Comparison of ENCODE assay signal across 9 cellular contexts in the genomic region with DNA sequence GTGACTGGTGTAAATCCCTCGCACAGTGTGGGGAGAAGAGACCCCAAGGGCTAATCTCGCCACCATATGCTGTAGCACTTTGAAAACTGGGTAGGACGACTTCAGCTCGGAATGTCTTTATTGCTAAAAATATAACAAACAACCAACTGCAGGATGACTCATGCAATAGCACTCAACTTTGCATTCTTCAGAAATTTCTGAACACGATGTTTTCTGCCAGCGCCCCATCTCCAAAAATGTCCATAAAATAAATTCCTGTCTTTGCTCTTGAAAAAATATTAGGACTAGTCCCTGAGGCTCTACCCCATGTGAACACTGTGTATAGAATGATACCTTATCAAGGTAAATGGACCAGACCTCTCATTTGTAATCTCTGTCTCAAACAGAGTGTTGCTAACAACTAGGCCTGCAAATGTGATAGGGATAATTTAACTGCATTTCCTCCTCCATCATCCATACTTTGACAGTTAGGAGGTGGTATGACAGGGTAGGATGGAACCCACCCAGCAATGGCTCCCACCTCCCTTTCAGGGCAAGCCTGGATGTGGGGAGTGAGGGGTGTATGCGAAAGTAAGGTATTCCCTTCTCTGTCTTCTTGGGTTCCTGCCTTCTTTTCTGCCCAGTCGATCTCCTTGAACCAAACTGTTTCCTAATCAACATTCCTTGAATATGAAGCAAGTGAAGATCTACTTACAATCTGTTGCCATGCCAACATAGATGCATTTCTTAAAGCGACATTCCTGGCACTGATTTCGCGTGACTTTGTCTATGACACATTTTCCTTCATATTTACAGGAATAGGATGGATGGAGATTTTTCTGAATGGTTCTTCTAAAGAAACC.
A peak's percentile ranks its signal among the peaks of the same experiment; 100 is the strongest.
DNase-seq lines count a peak whose midpoint lies in the region; ATAC-seq and TF ChIP-seq lines count a peak whose summit lies in the region.
"Had no signal": no experiment of that assay in that cellular context is flagged by ENCODE, and none has a peak within 500 bp of the region (broad histone marks: within the 10 kb centered on the region; RNA-seq: fewer than 3 reads in every experiment).

No MANE protein-coding gene starts in this region.

- peaks cover 0 to 23% (median 10%) of the 10 kb centered on the region in 12 donors for H3K4me1 ChIP-seq in heart left ventricle

- WGBS in heart left ventricle, 4 donors, result 53 to 62% (median 54%) methylated on average over 11 of the region's 11 CpGs

- TF ChIP-seq CTCF in WI38 (IDR thresholded peaks at IDR 0.05; ENCODE audit: low read depth, low read length), result no peak
- TF ChIP-seq CTCF in heart left ventricle (IDR thresholded peaks at IDR 0.05), result no peak

- H3K4me3 ChIP-seq in WI38 (ENCODE audit: low read depth, low read length) (peak overlapping the region; percentile 25), heart left ventricle (no peak overlapping the region)

- peak; percentile 30 for DNase-seq in H4 (ENCODE audit: low spot score)
- no peak for DNase-seq in heart left ventricle
- peak; percentile 76 for DNase-seq in stromal cell of bone marrow (ENCODE audit: low read depth)
- no peak for DNase-seq in activated CD4-positive, CD25-positive, alpha-beta regulatory T cell treated with anti-CD3 and anti-CD28 coated beads, Interleukin-2, amount 50 U/mL, for 72 hours
- DNase-seq in stimulated activated CD4-positive, alpha-beta T cell treated with anti-CD3 and anti-CD28 coated beads, Interleukin-4, amount 100 ng/mL, for 1 hour, result no peak
- DNase-seq in COLO668 (lab: John Stamatoyannopoulos, UW; ENCODE audit: unreplicated experiment), result no peak
- DNase-seq: NCI-H748 treated with DMSO at 0.1 percent for 48 hours had no signal

- no peaks in the 10 kb centered on the region for H3K9me3 ChIP-seq in heart left ventricle

- no peaks in the 10 kb centered on the region for H3K27me3 ChIP-seq in heart left ventricle

- intact Hi-C loops in heart left ventricle (cut with DNase I), result no loop called here

- H3K36me3 ChIP-seq in heart left ventricle, result peaks cover 0 to 23% (median 9%) of the 10 kb centered on the region in 9 donors

- ATAC-seq in heart left ventricle (peak; percentile 45 to 83 (median 74)), GM19463 (IDR thresholded peaks at IDR 0.05; ENCODE audit: unreplicated experiment) (no peak)

- no peak for TF ChIP-seq POLR2A in heart left ventricle (IDR thresholded peaks at IDR 0.05)

- peak overlapping the region in 10 of 12 donors; percentile 38 to 76 (median 63) for H3K27ac ChIP-seq in heart left ventricle

Comparison
In these comparisons a context has a peak if more than half of its experiments do, and no peak if none do; other contexts are left out.
1. DNase-seq: peak in H4 (single experiment) and stromal cell of bone marrow (single experiment); none in heart left ventricle (0 of 5), activated CD4-positive, CD25-positive, alpha-beta regulatory T cell treated with anti-CD3 and anti-CD28 coated beads, Interleukin-2, amount 50 U/mL, for 72 hours (single experiment), stimulated activated CD4-positive, alpha-beta T cell treated with anti-CD3 and anti-CD28 coated beads, Interleukin-4, amount 100 ng/mL, for 1 hour (single experiment) and COLO668 (single experiment).